9 cellular contexts compared by ENCODE assay signal in the genomic region with DNA sequence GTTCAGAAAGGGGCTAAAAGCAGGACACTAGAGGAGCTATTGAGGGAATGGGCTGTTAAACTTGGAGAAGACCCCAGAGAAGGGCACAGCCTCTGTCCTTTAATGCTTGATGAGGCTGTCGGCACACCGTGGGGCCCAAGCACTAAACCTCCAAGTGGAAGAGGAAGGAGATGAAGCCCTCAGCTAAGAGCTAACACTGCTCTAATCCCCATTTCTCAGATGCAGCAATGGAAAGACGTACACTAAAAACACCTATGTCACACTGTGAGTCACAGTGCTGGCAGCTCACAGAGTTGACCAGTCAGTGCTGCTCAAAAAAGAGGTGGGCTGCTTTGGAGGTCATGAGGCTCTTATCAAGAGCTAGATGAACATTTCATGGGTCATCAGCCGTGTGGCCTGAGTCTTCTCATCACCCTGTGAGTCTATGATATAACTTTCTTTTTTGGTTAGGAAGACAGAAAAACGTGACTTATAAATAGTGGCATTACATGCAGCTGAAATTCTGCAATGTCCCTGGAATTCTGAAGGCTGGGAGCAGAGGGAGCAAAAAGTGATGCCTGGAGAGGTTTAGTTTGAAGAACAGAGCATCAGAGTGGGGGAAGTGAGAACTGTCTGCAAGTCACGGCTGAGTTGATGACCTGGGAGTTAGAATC. TPM values are rescaled to one million over a fixed set of nuclear protein-coding genes. Genes with fewer than 3 reads are reported as not detected.
DNase-seq lines count a peak whose midpoint lies in the region; ATAC-seq and TF ChIP-seq lines count a peak whose summit lies in the region.
"Had no signal": no experiment of that assay in that cellular context is flagged by ENCODE, and none has a peak within 500 bp of the region (broad histone marks: within the 10 kb centered on the region; RNA-seq: fewer than 3 reads in every experiment).

No MANE protein-coding gene starts in this region.

- no peak overlapping the region for H3K4me3 ChIP-seq in WERI-Rb-1 (ENCODE audit: low read depth, low read length)
- H3K4me3 ChIP-seq in aorta (ENCODE audit: low read length in 2 of 2) = no peak overlapping the region

- peak; percentile 10 for ATAC-seq in memory B cell (ENCODE audit: low read depth)
- no peak for ATAC-seq in aorta (ENCODE audit: low FRiP score)

- H3K9me3 Mint-ChIP-seq in HFFc6 = no peaks in the 10 kb centered on the region
- no peaks in the 10 kb centered on the region for H3K9me3 Mint-ChIP-seq in memory B cell

- intact Hi-C loops in aorta (cut with DNase I) = loop anchor here in 1 of 2 donors (10.0 kb wide), 1 partner anchor 224 kb away; a partner anchor contains a TSS

- H3K27ac ChIP-seq in WERI-Rb-1 = peak overlapping the region; percentile 23
- H3K27ac ChIP-seq in aorta (ENCODE audit: low read depth in 1 of 2, low read length in 2 of 2) = no peak overlapping the region

- H3K27ac Mint-ChIP-seq in HFFc6 (peak overlapping the region; percentile 63), memory B cell (peak overlapping the region; percentile 17)

- WGBS in aorta, 2 donors = 55 to 60% methylated on average over 6 of the region's 6 CpGs

- no peaks in the 10 kb centered on the region for H3K9me3 ChIP-seq in WERI-Rb-1 (ENCODE audit: severe bottlenecking)
- no peaks in the 10 kb centered on the region for H3K9me3 ChIP-seq in aorta (ENCODE audit: control insufficient read depth, low read length)

- H3K36me3 ChIP-seq in WERI-Rb-1 (no peaks in the 10 kb centered on the region), aorta (ENCODE audit: control insufficient read depth in 1 of 2, insufficient read depth in 2 of 2, low read length in 1 of 2) (no peaks in the 10 kb centered on the region)

- peak; percentile 82 for DNase-seq in DMS53 (lab: John Stamatoyannopoulos, UW)
- peak; percentile 49 for DNase-seq in HFFc6
- DNase-seq in WERI-Rb-1 = no peak
- no peak for DNase-seq in memory B cell (ENCODE audit: low spot score in 2 of 2)
- DNase-seq in aorta = no peak
- no peak for DNase-seq in activated CD4-positive, CD25-positive, alpha-beta regulatory T cell treated with anti-CD3 and anti-CD28 coated beads, Interleukin-2, amount 50 U/mL, for 72 hours
- DNase-seq in SIG-M5 treated with dmso at 0.1 percent for 504 hours (lab: John Stamatoyannopoulos, UW; ENCODE audit: unreplicated experiment) = no peak
- no peak for DNase-seq in HK-2 (ENCODE audit: unreplicated experiment)

- H3K4me3 Mint-ChIP-seq in HFFc6 (peak overlapping the region; percentile 2; the same call in 1 of the 2 replicates), memory B cell (peak overlapping the region; percentile 34)

- H3K36me3 Mint-ChIP-seq in HFFc6 (ENCODE audit: low read depth) (no peaks in the 10 kb centered on the region), memory B cell (no peaks in the 10 kb centered on the region)

- H3K4me1 Mint-ChIP-seq in HFFc6 (ENCODE audit: low read depth) = peaks cover 48% of the 10 kb centered on the region
- H3K4me1 Mint-ChIP-seq in memory B cell = peaks cover 37% of the 10 kb centered on the region

- H3K27me3 Mint-ChIP-seq in HFFc6 (ENCODE audit: insufficient read depth) (peaks cover 19% of the 10 kb centered on the region), memory B cell (no peaks in the 10 kb centered on the region)

- H3K4me1 ChIP-seq in aorta (ENCODE audit: control insufficient read depth in 1 of 2, insufficient read depth in 2 of 2, low read length in 2 of 2) = no peaks in the 10 kb centered on the region

- no peaks in the 10 kb centered on the region for H3K27me3 ChIP-seq in WERI-Rb-1 (ENCODE audit: insufficient read depth, low read depth, severe bottlenecking)
- no peaks in the 10 kb centered on the region for H3K27me3 ChIP-seq in aorta (ENCODE audit: control insufficient read depth in 1 of 2, insufficient read depth in 2 of 2, low read length in 1 of 2)

- no peak for TF ChIP-seq CTCF in HFFc6 (IDR thresholded peaks at IDR 0.05)
- no peak for TF ChIP-seq CTCF in WERI-Rb-1 (IDR thresholded peaks at IDR 0.05; ENCODE audit: low read depth, low read length)

RNA-seq across cellular contexts. Expression of a gene that starts 21.5 kb away (rescaled TPM):
- not detected for total RNA-seq in HFFc6 (2021; fragmentation: NEBNext Ultra II Directional; extraction: Animal tissue kit (Norgen Biotek cat#: 25700))
- total RNA-seq in aorta = 1 to 10 TPM; 3.7 to 5.8 TPM
- 1 to 10 TPM in 1 of 2 donors, under 1 TPM in 1; 0.54 to 2.3 TPM for polyA plus RNA-seq in aorta
- total RNA-seq: pulmonary artery endothelial cell had no signal

Comparison
In these comparisons a context has a peak if more than half of its experiments do, and no peak if none do; other contexts are left out.
1. DNase-seq: peak in DMS53 (single experiment) and HFFc6 (single experiment); none in WERI-Rb-1 (single experiment), memory B cell (0 of 2), aorta (0 of 2), activated CD4-positive, CD25-positive, alpha-beta regulatory T cell treated with anti-CD3 and anti-CD28 coated beads, Interleukin-2, amount 50 U/mL, for 72 hours (single experiment), SIG-M5 treated with dmso at 0.1 percent for 504 hours (single experiment) and HK-2 (single experiment).
2. RNA of a gene that starts 21.5 kb away (total RNA-seq): 3.7 to 5.8 TPM in aorta; not detected in HFFc6; every median in the first group is over 4 times any median in the second.